In genomic region chr17:75412455-75413317, GRCh38 we compare ENCODE assay signal across 8 cellular contexts. TPM values are rescaled to one million over a fixed set of nuclear protein-coding genes. Genes with fewer than 3 reads are reported as not detected.
DNase-seq lines count a peak whose midpoint lies in the region; ATAC-seq and TF ChIP-seq lines count a peak whose summit lies in the region.

No MANE protein-coding gene starts in this region.

- peak overlapping the region; percentile 71 for H3K4me2 ChIP-seq in osteoblast (ENCODE audit: insufficient read depth, low read length)

- H3K27me3 ChIP-seq in MG63 = peaks cover 6% of the 10 kb centered on the region; the same call in 1 of the 2 replicates
- H3K27me3 ChIP-seq in RWPE2 (ENCODE audit: insufficient read depth, poor library complexity, severe bottlenecking) = no peaks in the 10 kb centered on the region
- H3K27me3 ChIP-seq in gastroesophageal sphincter = no peaks in the 10 kb centered on the region
- peaks cover 18% of the 10 kb centered on the region for H3K27me3 ChIP-seq in osteoblast (ENCODE audit: insufficient read depth, low read length)
- H3K27me3 ChIP-seq in transverse colon = peaks cover 3% of the 10 kb centered on the region

- TF ChIP-seq EP300 in gastroesophageal sphincter (IDR thresholded peaks at IDR 0.05) = no peak
- TF ChIP-seq EP300 in transverse colon (IDR thresholded peaks at IDR 0.05; ENCODE audit: low read depth) = no peak

- TF ChIP-seq POLR2A in gastroesophageal sphincter (IDR thresholded peaks at IDR 0.05) (no peak), transverse colon (IDR thresholded peaks at IDR 0.05) (no peak)

- H3K9me3 ChIP-seq in MG63 = no peaks in the 10 kb centered on the region
- no peaks in the 10 kb centered on the region for H3K9me3 ChIP-seq in RWPE2 (ENCODE audit: severe bottlenecking)
- no peaks in the 10 kb centered on the region for H3K9me3 ChIP-seq in gastroesophageal sphincter
- no peaks in the 10 kb centered on the region for H3K9me3 ChIP-seq in osteoblast (ENCODE audit: low read depth, low read length)
- H3K9me3 ChIP-seq in transverse colon = no peaks in the 10 kb centered on the region

- 0 to 1% methylated on average over 8 of the region's 8 CpGs for WGBS in gastroesophageal sphincter (ENCODE audit: low coverage in 1 of 2), 2 donors
- 0 to 2% methylated on average over 6 to 8 of the region's 8 CpGs for WGBS in transverse colon (ENCODE audit: low coverage in 1 of 2), 2 donors

- ATAC-seq in RWPE2 (ENCODE audit: low read depth) (peak; percentile 81), gastroesophageal sphincter (peak; percentile 51)

- H3K27ac ChIP-seq in RWPE2 (ENCODE audit: poor library complexity, severe bottlenecking) (no peak overlapping the region), gastroesophageal sphincter (no peak overlapping the region), osteoblast (ENCODE audit: low read depth, low read length) (no peak overlapping the region), transverse colon (no peak overlapping the region)

- intact Hi-C loops in transverse colon (cut with DNase I; ENCODE audit: low total_unique reads) = no loop called here

- no peaks in the 10 kb centered on the region for H3K4me1 ChIP-seq in RWPE2 (ENCODE audit: insufficient read depth, poor library complexity, severe bottlenecking)
- peaks cover 0 to 24% (median 3%) of the 10 kb centered on the region in 3 donors for H3K4me1 ChIP-seq in gastroesophageal sphincter
- peaks cover 3% of the 10 kb centered on the region for H3K4me1 ChIP-seq in osteoblast (ENCODE audit: insufficient read depth, low read length)
- peaks cover 0 to 9% (median 2%) of the 10 kb centered on the region in 4 donors for H3K4me1 ChIP-seq in transverse colon

- H2AFZ ChIP-seq in osteoblast (ENCODE audit: low read length) = peak overlapping the region; percentile 30

- H3K79me2 ChIP-seq in osteoblast (ENCODE audit: insufficient read depth, low read length) = no peaks in the 10 kb centered on the region

- DNase-seq in activated gamma-delta T cell treated with Interleukin-2 at 50 U/mL for 16 hours (peak; percentile 75), activated gamma-delta T cell (lab: John Stamatoyannopoulos, UW) (no peak), MG63 (peak; percentile 41), RWPE2 (ENCODE audit: low spot score) (no peak), osteoblast (ENCODE audit: insufficient read length, low spot score, missing footprints) (peak; percentile 86), transverse colon (peak; percentile 72)
- DNase-seq in activated effector memory CD4-positive, alpha-beta T cell treated with Interleukin-2 at 50 U/mL for 16 hours = peak; percentile 60

- H4K20me1 ChIP-seq in osteoblast (ENCODE audit: insufficient read depth, low read length) = no peaks in the 10 kb centered on the region

- H3K36me3 ChIP-seq in MG63 (no peaks in the 10 kb centered on the region), RWPE2 (ENCODE audit: low read depth) (no peaks in the 10 kb centered on the region), gastroesophageal sphincter (no peaks in the 10 kb centered on the region), osteoblast (ENCODE audit: insufficient read depth, low read length) (no peaks in the 10 kb centered on the region), transverse colon (no peaks in the 10 kb centered on the region)

- no peak overlapping the region for H3K4me3 ChIP-seq in MG63
- no peak overlapping the region for H3K4me3 ChIP-seq in RWPE2 (ENCODE audit: severe bottlenecking)
- H3K4me3 ChIP-seq in gastroesophageal sphincter = no peak overlapping the region
- H3K4me3 ChIP-seq in osteoblast (ENCODE audit: insufficient read depth, low read length) = peak overlapping the region; percentile 52
- peak overlapping the region in 1 of 4 donors; percentile 17 for H3K4me3 ChIP-seq in transverse colon

- in situ Hi-C loops in transverse colon (cut with MboI; ENCODE audit: low pct_ligation_motif_present in 1 of 4, low pct_unique_long_range_greater_than_20kb in 1 of 4, low sequenced_read_pairs in 3 of 4) = loop anchor here (5.0 to 25.0 kb wide), 2 partner anchors 90 to 100 kb away; no protein-coding TSS in a partner anchor

- TF ChIP-seq CTCF in RWPE2 (IDR thresholded peaks at IDR 0.05; ENCODE audit: poor library complexity, severe bottlenecking) (peak; percentile 96), gastroesophageal sphincter (IDR thresholded peaks at IDR 0.05) (peak; percentile 41 to 91 (median 78)), osteoblast (IDR thresholded peaks at IDR 0.05; ENCODE audit: extremely low read depth, low read depth, low read length) (peak; percentile 84), transverse colon (IDR thresholded peaks at IDR 0.05) (peak; percentile 72 to 87 (median 75))

RNA-seq across cellular contexts. Expression of gene GRB2, which starts 7.2 kb away (rescaled TPM):
- 110 and 134 TPM in 2 replicates for total RNA-seq in MG63 (2014; rRNA removed; shearing (Covaris generic); ENCODE audit: low replicate concordance)
- total RNA-seq in gastroesophageal sphincter = 100 to 1,000 TPM in 2 of 4 donors, 10 to 100 TPM in 2; 80.6 to 113 (median 97.6) TPM
- total RNA-seq in osteoblast = 68.8 and 69.0 TPM in 2 replicates
- total RNA-seq in transverse colon = 100 to 1,000 TPM; 105 to 183 (median 136) TPM

RNA-seq across cellular contexts. Expression of gene TMEM94, which starts 43.7 kb away (rescaled TPM):
- total RNA-seq in MG63 (2014; rRNA removed; shearing (Covaris generic); ENCODE audit: low replicate concordance) = 10.7 and 12.5 TPM in 2 replicates
- total RNA-seq in gastroesophageal sphincter (10 to 100 TPM; 31.0 to 50.3 (median 42.8) TPM), osteoblast (33.3 and 38.0 TPM in 2 replicates), transverse colon (100 to 1,000 TPM; 128 to 708 (median 280) TPM)

Comparison
In these comparisons a context has a peak if more than half of its experiments do, and no peak if none do; other contexts are left out.
1. DNase-seq: peak in activated gamma-delta T cell treated with Interleukin-2 at 50 U/mL for 16 hours (single experiment), MG63 (single experiment), activated effector memory CD4-positive, alpha-beta T cell treated with Interleukin-2 at 50 U/mL for 16 hours (single experiment), osteoblast (single experiment) and transverse colon (single experiment); none in activated gamma-delta T cell (single experiment) and RWPE2 (single experiment).
2. Peak in every context shown above with its lines, with median percentiles within 50 percentile points of each other: CTCF ChIP-seq.